In genomic region chr1:21012937-21013336, GRCh38 we compare ENCODE assay signal across 13 cellular contexts.
DNase-seq lines count a peak whose midpoint lies in the region; ATAC-seq and TF ChIP-seq lines count a peak whose summit lies in the region.
"Had no signal": no experiment of that assay in that cellular context is flagged by ENCODE, and none has a peak within 500 bp of the region (broad histone marks: within the 10 kb centered on the region; RNA-seq: fewer than 3 reads in every experiment).

No MANE protein-coding gene starts in this region.

- H3K27ac ChIP-seq in aorta (ENCODE audit: low read depth in 1 of 2, low read length in 2 of 2) = no peak overlapping the region

- DNase-seq in Right ventricle myocardium inferior (ENCODE audit: missing footprints) (no peak), cardiac septum (ENCODE audit: low spot score) (no peak), fibroblast of peridontal ligament (ENCODE audit: extremely low read depth) (peak; percentile 84), aorta (no peak), NCI-H748 (lab: John Stamatoyannopoulos, UW; ENCODE audit: unreplicated experiment) (no peak), 8988T (no peak), NCI-H69 (lab: John Stamatoyannopoulos, UW) (no peak)
- DNase-seq: activated CD4-positive, alpha-beta T cell treated with anti-CD3 and anti-CD28 coated beads, Interleukin-2, amount 50 U/mL, for 48 hours; midbrain; NCI-H1092 treated with DMSO at 0.1 percent for 48 hours; RPMI8226 had no signal

- peak; percentile 90 for ATAC-seq in Right ventricle myocardium inferior
- ATAC-seq in aorta (ENCODE audit: low FRiP score) = peak; percentile 52

- no peaks in the 10 kb centered on the region for H3K9me3 Mint-ChIP-seq in nephron
- H3K9me3 Mint-ChIP-seq: IgD-negative memory B cell had no signal

- no peaks in the 10 kb centered on the region for H3K27me3 Mint-ChIP-seq in nephron (ENCODE audit: low read depth)
- H3K27me3 Mint-ChIP-seq: IgD-negative memory B cell had no signal

- intact Hi-C loops in Right ventricle myocardium inferior (cut with DNase I) = loop anchor here (10.0 kb wide), 1 partner anchor 102 kb away; no protein-coding TSS in a partner anchor
- intact Hi-C loops in cardiac septum (cut with DNase I) = no loop called here
- intact Hi-C loops in aorta (cut with DNase I) = no loop called here

- peak overlapping the region; percentile 91 to 98 (median 95) for H3K27ac Mint-ChIP-seq in nephron
- H3K27ac Mint-ChIP-seq: IgD-negative memory B cell had no signal

- peaks cover 18% of the 10 kb centered on the region for H3K36me3 Mint-ChIP-seq in nephron (ENCODE audit: low read depth)

- no peaks in the 10 kb centered on the region for H3K36me3 ChIP-seq in aorta (ENCODE audit: control insufficient read depth in 1 of 2, insufficient read depth in 2 of 2, low read length in 1 of 2)

- H3K4me1 ChIP-seq in aorta (ENCODE audit: control insufficient read depth in 1 of 2, insufficient read depth in 2 of 2, low read length in 2 of 2) = no peaks in the 10 kb centered on the region

- peaks cover 28% of the 10 kb centered on the region for H3K4me1 Mint-ChIP-seq in nephron

- no peak for TF ChIP-seq CTCF in nephron (IDR thresholded peaks at IDR 0.05; ENCODE audit: unreplicated experiment in 3 of 3)

- H3K27me3 ChIP-seq in aorta (ENCODE audit: control insufficient read depth in 1 of 2, insufficient read depth in 2 of 2, low read length in 1 of 2) = no peaks in the 10 kb centered on the region

- H3K9me3 ChIP-seq in aorta (ENCODE audit: control insufficient read depth, low read length) = no peaks in the 10 kb centered on the region

- WGBS in aorta, 2 donors = 62 to 76% methylated on average over 5 of the region's 5 CpGs

- peak overlapping the region; percentile 5 to 46 (median 12) for H3K4me3 Mint-ChIP-seq in nephron
- H3K4me3 Mint-ChIP-seq: IgD-negative memory B cell had no signal

- H3K4me3 ChIP-seq in aorta (ENCODE audit: low read length in 2 of 2) = no peak overlapping the region
